Comparison of ENCODE assay signal across 1 cellular context in the genomic region with DNA sequence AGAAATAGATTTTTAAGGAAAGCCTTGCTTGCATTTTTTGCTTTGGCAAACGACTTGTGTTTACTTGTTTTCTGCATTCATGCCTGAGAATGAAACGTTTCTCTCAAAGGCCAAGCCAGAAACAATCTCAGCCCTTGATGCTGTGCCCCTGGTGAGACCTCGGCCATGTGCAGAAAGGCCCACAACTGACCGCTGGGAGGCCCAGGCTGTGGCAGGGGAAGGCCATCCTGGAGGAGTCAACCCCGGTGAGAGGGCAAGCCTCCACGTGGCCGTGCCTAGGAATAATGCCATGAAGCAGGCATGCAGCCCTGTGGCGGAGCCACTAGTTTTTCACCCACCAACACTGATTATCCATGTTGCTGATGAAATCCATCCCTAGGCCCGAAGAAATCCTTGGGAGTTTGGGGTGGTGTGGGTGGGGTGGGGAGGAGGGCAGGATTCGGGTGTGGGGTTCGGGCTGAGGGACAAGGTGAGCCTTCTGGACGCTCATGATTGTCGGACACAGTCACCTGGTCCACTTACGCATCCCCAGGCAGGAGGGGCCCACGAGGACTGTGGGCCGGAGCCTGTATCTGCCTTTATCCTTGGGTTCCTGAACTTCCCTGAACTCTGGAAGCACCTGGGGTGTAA.
TF ChIP-seq lines count a peak whose summit lies in the region.

No MANE protein-coding gene starts in this region.

TF ChIP-seq in HepG2, 621 proteins besides CTCF, POLR2A, EP300 and RAD21:
- TF ChIP-seq CC2D1A (CRISPR knock-in tag; IDR thresholded peaks at IDR 0.05) (no peak), ZNF569 (CRISPR knock-in tag; IDR thresholded peaks at IDR 0.05; ENCODE audit: borderline replicate concordance) (no peak), ZNF501 (CRISPR knock-in tag; IDR thresholded peaks at IDR 0.05) (no peak), ZSCAN9 (CRISPR knock-in tag; IDR thresholded peaks at IDR 0.05; ENCODE audit: borderline replicate concordance) (no peak), ZNF24 (IDR thresholded peaks at IDR 0.05) (no peak), NFE2L1 (CRISPR knock-in tag; IDR thresholded peaks at IDR 0.05; ENCODE audit: borderline replicate concordance) (no peak), HOXA5 (CRISPR knock-in tag; IDR thresholded peaks at IDR 0.05) (no peak), ZNF430 (CRISPR knock-in tag; IDR thresholded peaks at IDR 0.05) (no peak), SOX5 (CRISPR knock-in tag; IDR thresholded peaks at IDR 0.05; ENCODE audit: borderline replicate concordance) (no peak), KAT2B (IDR thresholded peaks at IDR 0.05; ENCODE audit: borderline replicate concordance, low read depth, low read length) (no peak), KMT2B (CRISPR knock-in tag; IDR thresholded peaks at IDR 0.05) (no peak), KLF6 (CRISPR knock-in tag; IDR thresholded peaks at IDR 0.05) (no peak), CBX2 (IDR thresholded peaks at IDR 0.05; ENCODE audit: low read depth, low read length) (no peak), CBX2 (CRISPR knock-in tag; IDR thresholded peaks at IDR 0.05; ENCODE audit: low read depth) (no peak)
- TF ChIP-seq, protein P1, sequence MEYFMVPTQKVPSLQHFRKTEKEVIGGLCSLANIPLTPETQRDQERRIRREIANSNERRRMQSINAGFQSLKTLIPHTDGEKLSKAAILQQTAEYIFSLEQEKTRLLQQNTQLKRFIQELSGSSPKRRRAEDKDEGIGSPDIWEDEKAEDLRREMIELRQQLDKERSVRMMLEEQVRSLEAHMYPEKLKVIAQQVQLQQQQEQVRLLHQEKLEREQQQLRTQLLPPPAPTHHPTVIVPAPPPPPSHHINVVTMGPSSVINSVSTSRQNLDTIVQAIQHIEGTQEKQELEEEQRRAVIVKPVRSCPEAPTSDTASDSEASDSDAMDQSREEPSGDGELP (IDR thresholded peaks at IDR 0.05; ENCODE audit: borderline replicate concordance, low read depth) = no peak
- TF ChIP-seq, protein P2, sequence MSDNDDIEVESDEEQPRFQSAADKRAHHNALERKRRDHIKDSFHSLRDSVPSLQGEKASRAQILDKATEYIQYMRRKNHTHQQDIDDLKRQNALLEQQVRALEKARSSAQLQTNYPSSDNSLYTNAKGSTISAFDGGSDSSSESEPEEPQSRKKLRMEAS (IDR thresholded peaks at IDR 0.05) = no peak
- TF ChIP-seq, protein P3, sequence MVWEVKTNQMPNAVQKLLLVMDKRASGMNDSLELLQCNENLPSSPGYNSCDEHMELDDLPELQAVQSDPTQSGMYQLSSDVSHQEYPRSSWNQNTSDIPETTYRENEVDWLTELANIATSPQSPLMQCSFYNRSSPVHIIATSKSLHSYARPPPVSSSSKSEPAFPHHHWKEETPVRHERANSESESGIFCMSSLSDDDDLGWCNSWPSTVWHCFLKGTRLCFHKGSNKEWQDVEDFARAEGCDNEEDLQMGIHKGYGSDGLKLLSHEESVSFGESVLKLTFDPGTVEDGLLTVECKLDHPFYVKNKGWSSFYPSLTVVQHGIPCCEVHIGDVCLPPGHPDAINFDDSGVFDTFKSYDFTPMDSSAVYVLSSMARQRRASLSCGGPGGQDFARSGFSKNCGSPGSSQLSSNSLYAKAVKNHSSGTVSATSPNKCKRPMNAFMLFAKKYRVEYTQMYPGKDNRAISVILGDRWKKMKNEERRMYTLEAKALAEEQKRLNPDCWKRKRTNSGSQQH (CRISPR knock-in tag; IDR thresholded peaks at IDR 0.05; ENCODE audit: low read depth) = no peak
TF ChIP-seq in HepG2: peak in this region for 0.
